In genomic region chr17:55344514-55344997, GRCh38 we compare ENCODE assay signal across 16 cellular contexts.
DNase-seq lines count a peak whose midpoint lies in the region; ATAC-seq, FAIRE-seq and TF ChIP-seq lines count a peak whose summit lies in the region.
"Had no signal": no experiment of that assay in that cellular context is flagged by ENCODE, and none has a peak within 500 bp of the region (broad histone marks: within the 10 kb centered on the region; RNA-seq: fewer than 3 reads in every experiment).

No MANE protein-coding gene starts in this region.

- in situ Hi-C loops in HepG2 (cut with HindIII; ENCODE audit: extremely low pct_ligation_motif_present, low pct_unique_long_range_greater_than_20kb), result no loop called here

- no peak for TF ChIP-seq EP300 in HepG2 (IDR thresholded peaks at IDR 0.05; ENCODE audit: low read depth in 2 of 2, low read length in 2 of 2)
- no peak for TF ChIP-seq EP300 in HepG2 (CRISPR knock-in tag; IDR thresholded peaks at IDR 0.05; ENCODE audit: borderline replicate concordance)

- intact Hi-C loops in HepG2 (cut with micrococcal nuclease; ENCODE audit: unreplicated experiment) (no loop called here), right lobe of liver (cut with DNase I) (loop anchor here in 1 of 2 donors (10.0 kb wide), 1 partner anchor 350 kb away; no protein-coding TSS in a partner anchor), lower leg skin (cut with DNase I; ENCODE audit: low total_unique reads) (no loop called here)
- intact Hi-C loops in activated T-helper 2 cell treated with anti-CD3 and anti-CD28 coated beads, Interferon-gamma antibody, Interleukin-2, Interleukin-4, amounts not matched to agents 10 μg/mL and 5 μg/mL and 100 μg/mL, durations not matched to agents 14 hours and 24 hours and 36 hours (cut with micrococcal nuclease), result loop anchor here (1.0 to 2.0 kb wide), 2 partner anchors 30 to 80 kb away; partner anchors contain the start of gene HLF

- no peak overlapping the region for H2AFZ ChIP-seq in HepG2 (ENCODE audit: low read length)

- no peak overlapping the region for H3K9ac ChIP-seq in HepG2 (ENCODE audit: insufficient read depth, low read depth, low read length)

- H3K4me1 ChIP-seq in HepG2 (ENCODE audit: insufficient read depth, low read length), result peaks cover 33% of the 10 kb centered on the region
- peaks cover 0 to 7% (median 0%) of the 10 kb centered on the region in 4 donors for H3K4me1 ChIP-seq in right lobe of liver
- H3K4me1 ChIP-seq: ascending aorta had no signal

- no peak for DNase-seq in HepG2 (ENCODE audit: low spot score)
- DNase-seq in right lobe of liver, result no peak
- DNase-seq in SK-N-DZ (ENCODE audit: low spot score), result peak; percentile 60
- peak; percentile 64 for DNase-seq in activated T-helper 2 cell treated with anti-CD3 and anti-CD28 coated beads, Interferon-gamma antibody, Interleukin-2, Interleukin-4, amounts not matched to agents 10 μg/mL and 5 μg/mL and 100 μg/mL, durations not matched to agents 14 hours and 24 hours and 36 hours (ENCODE audit: low spot score)
- peak; percentile 51 to 54 for DNase-seq in stimulated activated naive CD8-positive, alpha-beta T cell treated with anti-CD3 and anti-CD28 coated beads, Interleukin-15, amount 100 ng/mL, for 72 hours
- no peak for DNase-seq in dermis blood vessel endothelial cell
- no peak for DNase-seq in lower leg skin (ENCODE audit: low spot score in 2 of 2)
- DNase-seq: AML-193, HFFc6, natural killer cell had no signal

- peaks cover 7% of the 10 kb centered on the region for H3K9me3 ChIP-seq in HepG2 (ENCODE audit: low read length)
- no peaks in the 10 kb centered on the region for H3K9me3 ChIP-seq in right lobe of liver
- H3K9me3 ChIP-seq: ascending aorta, suprapubic skin had no signal

- H3K36me3 Mint-ChIP-seq in activated T-helper 2 cell treated with anti-CD3 and anti-CD28 coated beads, Interferon-gamma antibody, Interleukin-2, Interleukin-4, amounts not matched to agents 10 μg/mL and 5 μg/mL and 100 μg/mL, durations not matched to agents 14 hours and 24 hours and 36 hours (ENCODE audit: low read depth), result peaks cover 18% of the 10 kb centered on the region
- H3K36me3 Mint-ChIP-seq: natural killer cell had no signal

- CTCF ChIA-PET in HepG2 (lab: Yijun Ruan, JAX; ENCODE audit: low intra/inter-chr PET ratio, low total read pairs), result no interaction called here

- WGBS in HepG2 (ENCODE audit: low lambda C conversion rate), result 73% methylated on average over 3 of the region's 3 CpGs
- WGBS in right lobe of liver (ENCODE audit: insufficient coverage, low coverage, low lambda C conversion rate, missing lambda C conversion rate), result 85% methylated on average over 3 of the region's 3 CpGs
- WGBS in lower leg skin, 2 donors, result 58 to 63% methylated on average over 3 of the region's 3 CpGs

- POLR2A ChIA-PET in HepG2 (lab: Yijun Ruan, JAX), result no interaction called here

- TF ChIP-seq RAD21 in HepG2 (CRISPR knock-in tag; IDR thresholded peaks at IDR 0.05), result no peak

- H3K4me2 ChIP-seq in HepG2 (ENCODE audit: low read depth, low read length), result no peak overlapping the region

- peaks cover 5% of the 10 kb centered on the region for H3K27me3 Mint-ChIP-seq in activated T-helper 2 cell treated with anti-CD3 and anti-CD28 coated beads, Interferon-gamma antibody, Interleukin-2, Interleukin-4, amounts not matched to agents 10 μg/mL and 5 μg/mL and 100 μg/mL, durations not matched to agents 14 hours and 24 hours and 36 hours (ENCODE audit: low read depth)
- H3K27me3 Mint-ChIP-seq in stimulated activated naive CD8-positive, alpha-beta T cell treated with anti-CD3 and anti-CD28 coated beads, Interleukin-15, amount 100 ng/mL, for 72 hours, result peaks cover 32% of the 10 kb centered on the region

- no TSS peak for BruUV-seq in HepG2 (replicated peaks; lab: Mats Ljungman, UMichigan)

- peak overlapping the region; percentile 71 for H3K27ac Mint-ChIP-seq in activated T-helper 2 cell treated with anti-CD3 and anti-CD28 coated beads, Interferon-gamma antibody, Interleukin-2, Interleukin-4, amounts not matched to agents 10 μg/mL and 5 μg/mL and 100 μg/mL, durations not matched to agents 14 hours and 24 hours and 36 hours
- peak overlapping the region in 1 of 2 donors; percentile 20 for H3K27ac Mint-ChIP-seq in stimulated activated naive CD8-positive, alpha-beta T cell treated with anti-CD3 and anti-CD28 coated beads, Interleukin-15, amount 100 ng/mL, for 72 hours
- H3K27ac Mint-ChIP-seq: HFFc6, natural killer cell had no signal

- no peak for TF ChIP-seq POLR2A in HepG2 (IDR thresholded peaks at IDR 0.05; ENCODE audit: insufficient read depth in 1 of 2, low read depth in 2 of 2, low read length in 2 of 2)
- no peak for TF ChIP-seq POLR2A in right lobe of liver (IDR thresholded peaks at IDR 0.05)
- TF ChIP-seq POLR2A in lower leg skin (IDR thresholded peaks at IDR 0.05), result no peak

- TF ChIP-seq CTCF in HepG2 (CRISPR knock-in tag; IDR thresholded peaks at IDR 0.05) (no peak), right lobe of liver (IDR thresholded peaks at IDR 0.05) (no peak), lower leg skin (IDR thresholded peaks at IDR 0.05) (no peak)

- no peak for FAIRE-seq in HepG2 (lab: Jason Lieb, UNC)
- FAIRE-seq: colon had no signal

- no peaks in the 10 kb centered on the region for H3K79me2 ChIP-seq in HepG2 (ENCODE audit: insufficient read depth, low read length)

- H3K4me3 Mint-ChIP-seq in activated T-helper 2 cell treated with anti-CD3 and anti-CD28 coated beads, Interferon-gamma antibody, Interleukin-2, Interleukin-4, amounts not matched to agents 10 μg/mL and 5 μg/mL and 100 μg/mL, durations not matched to agents 14 hours and 24 hours and 36 hours (ENCODE audit: low read depth), result no peak overlapping the region
- H3K4me3 Mint-ChIP-seq in stimulated activated naive CD8-positive, alpha-beta T cell treated with anti-CD3 and anti-CD28 coated beads, Interleukin-15, amount 100 ng/mL, for 72 hours, result no peak overlapping the region
- H3K4me3 Mint-ChIP-seq: HFFc6, natural killer cell had no signal

- H3K36me3 ChIP-seq in HepG2 (replicated peaks in 1 of 2; ENCODE audit: control insufficient read depth in 1 of 2, insufficient read depth in 2 of 2, low read length in 2 of 2) (no peaks in the 10 kb centered on the region), right lobe of liver (no peaks in the 10 kb centered on the region)
- H3K36me3 ChIP-seq: ascending aorta, suprapubic skin had no signal

- H3K4me3 ChIP-seq in HepG2 (replicated peaks in 1 of 3; ENCODE audit: insufficient read depth in 1 of 3, low read depth in 2 of 3, low read length in 3 of 3), result no peak overlapping the region
- no peak overlapping the region for H3K4me3 ChIP-seq in right lobe of liver
- no peak overlapping the region for H3K4me3 ChIP-seq in lower leg skin (ENCODE audit: low read depth, poor library complexity, severe bottlenecking)
- H3K4me3 ChIP-seq: ascending aorta, lung, suprapubic skin had no signal

- H3K4me1 Mint-ChIP-seq in activated T-helper 2 cell treated with anti-CD3 and anti-CD28 coated beads, Interferon-gamma antibody, Interleukin-2, Interleukin-4, amounts not matched to agents 10 μg/mL and 5 μg/mL and 100 μg/mL, durations not matched to agents 14 hours and 24 hours and 36 hours (ENCODE audit: low read depth), result peaks cover 79% of the 10 kb centered on the region
- peaks cover 25% of the 10 kb centered on the region for H3K4me1 Mint-ChIP-seq in stimulated activated naive CD8-positive, alpha-beta T cell treated with anti-CD3 and anti-CD28 coated beads, Interleukin-15, amount 100 ng/mL, for 72 hours

- H3K27me3 ChIP-seq in HepG2 (ENCODE audit: control insufficient read depth in 1 of 2, insufficient read depth in 2 of 2, low read length in 2 of 2) (peaks cover 0 to 6% of the 10 kb centered on the region in 2 experiments; a peak in 1 of 5 replicates), right lobe of liver (no peaks in the 10 kb centered on the region)
- H3K27me3 ChIP-seq: ascending aorta, suprapubic skin had no signal

- H3K27ac ChIP-seq in HepG2 (ENCODE audit: extremely low read length, insufficient read depth, low read length), result no peak overlapping the region
- no peak overlapping the region for H3K27ac ChIP-seq in right lobe of liver
- H3K27ac ChIP-seq: ascending aorta, epithelial cell of prostate, suprapubic skin had no signal

- H4K20me1 ChIP-seq in HepG2 (ENCODE audit: insufficient read depth, low read length), result no peaks in the 10 kb centered on the region

- ATAC-seq in HepG2 (no peak), right lobe of liver (no peak), HG03354 (IDR thresholded peaks at IDR 0.05; ENCODE audit: poor library complexity, severe bottlenecking, unreplicated experiment) (no peak)
- peak; percentile 93 for ATAC-seq in stimulated activated naive CD8-positive, alpha-beta T cell treated with anti-CD3 and anti-CD28 coated beads, Interleukin-15, amount 100 ng/mL, for 72 hours

- peaks cover 14% of the 10 kb centered on the region for H3K9me3 Mint-ChIP-seq in activated T-helper 2 cell treated with anti-CD3 and anti-CD28 coated beads, Interferon-gamma antibody, Interleukin-2, Interleukin-4, amounts not matched to agents 10 μg/mL and 5 μg/mL and 100 μg/mL, durations not matched to agents 14 hours and 24 hours and 36 hours
- peaks cover 0 to 8% of the 10 kb centered on the region in 2 donors for H3K9me3 Mint-ChIP-seq in stimulated activated naive CD8-positive, alpha-beta T cell treated with anti-CD3 and anti-CD28 coated beads, Interleukin-15, amount 100 ng/mL, for 72 hours
- H3K9me3 Mint-ChIP-seq: HFFc6, natural killer cell had no signal

TF ChIP-seq in HepG2, 621 proteins besides CTCF, POLR2A, EP300 and RAD21:
- TF ChIP-seq NCOA5 (CRISPR knock-in tag; IDR thresholded peaks at IDR 0.05) (no peak), ZNF784 (CRISPR knock-in tag; IDR thresholded peaks at IDR 0.05; ENCODE audit: borderline replicate concordance) (no peak), BCL6 (CRISPR knock-in tag; IDR thresholded peaks at IDR 0.05) (peak; percentile 55)

Comparison
In these comparisons a context has a peak if more than half of its experiments do, and no peak if none do; other contexts are left out.
1. DNase-seq: peak in SK-N-DZ (single experiment), activated T-helper 2 cell treated with anti-CD3 and anti-CD28 coated beads, Interferon-gamma antibody, Interleukin-2, Interleukin-4, amounts not matched to agents 10 μg/mL and 5 μg/mL and 100 μg/mL, durations not matched to agents 14 hours and 24 hours and 36 hours (single experiment) and stimulated activated naive CD8-positive, alpha-beta T cell treated with anti-CD3 and anti-CD28 coated beads, Interleukin-15, amount 100 ng/mL, for 72 hours (2 of 2); none in HepG2 (single experiment), right lobe of liver (0 of 3), dermis blood vessel endothelial cell (single experiment) and lower leg skin (0 of 2).